In the genomic region with DNA sequence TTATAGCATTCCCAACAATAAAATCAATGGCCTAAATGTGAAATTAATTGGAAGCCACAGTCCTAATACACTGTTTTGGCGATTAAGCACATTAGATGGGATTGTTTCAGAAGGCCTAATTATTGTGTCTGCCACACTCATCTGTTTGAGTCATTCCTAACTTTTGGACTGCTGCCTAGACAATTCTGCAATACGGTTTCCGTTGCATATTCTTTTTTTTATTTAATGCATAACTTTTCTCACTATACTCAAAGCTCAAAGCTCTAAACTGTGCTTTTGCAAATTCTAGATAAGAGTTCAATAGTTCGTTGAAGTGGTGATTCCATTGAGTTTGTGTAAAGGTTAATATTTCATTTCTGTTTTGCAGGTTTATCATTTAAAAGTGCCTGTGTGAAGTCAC, we compare ENCODE assay signal across 12 cellular contexts. TPM values are rescaled to one million over a fixed set of nuclear protein-coding genes. Genes with fewer than 3 reads are reported as not detected.
DNase-seq lines count a peak whose midpoint lies in the region; ATAC-seq and TF ChIP-seq lines count a peak whose summit lies in the region.
"Had no signal": no experiment of that assay in that cellular context is flagged by ENCODE, and none has a peak within 500 bp of the region (broad histone marks: within the 10 kb centered on the region; RNA-seq: fewer than 3 reads in every experiment).

No MANE protein-coding gene starts in this region.

- H3K27me3 Mint-ChIP-seq in effector memory CD8-positive, alpha-beta T cell = no peaks in the 10 kb centered on the region

- H3K4me3 ChIP-seq in BJ (ENCODE audit: low read depth, low read length) = no peak overlapping the region
- no peak overlapping the region for H3K4me3 ChIP-seq in fibroblast of mammary gland (ENCODE audit: control insufficient read depth, low read depth, low read length)
- no peak overlapping the region for H3K4me3 ChIP-seq in osteoblast (ENCODE audit: insufficient read depth, low read length)

- POLR2A ChIA-PET in BJ (lab: Charles Lee) = no interaction called here
- POLR2A ChIA-PET in RWPE1 (lab: Yijun Ruan, JAX; ENCODE audit: low non-redundant PET) = no interaction called here

- H3K9me3 ChIP-seq in osteoblast (ENCODE audit: low read depth, low read length) = no peaks in the 10 kb centered on the region

- H4K20me1 ChIP-seq in osteoblast (ENCODE audit: insufficient read depth, low read length) = peaks cover 10% of the 10 kb centered on the region

- peaks cover 29% of the 10 kb centered on the region for H3K36me3 Mint-ChIP-seq in effector memory CD8-positive, alpha-beta T cell (ENCODE audit: insufficient read depth)

- no peak overlapping the region for H3K27ac ChIP-seq in RWPE1
- peak overlapping the region; percentile 89 for H3K27ac ChIP-seq in osteoblast (ENCODE audit: low read depth, low read length)

- peaks cover 2% of the 10 kb centered on the region; the same call in 1 of the 2 replicates for H3K36me3 ChIP-seq in BJ (ENCODE audit: control insufficient read depth, insufficient read depth, low read length)
- peaks cover 16% of the 10 kb centered on the region for H3K36me3 ChIP-seq in osteoblast (ENCODE audit: insufficient read depth, low read length)

- H3K9me3 Mint-ChIP-seq in effector memory CD8-positive, alpha-beta T cell = no peaks in the 10 kb centered on the region
- H3K9me3 Mint-ChIP-seq: CD8-positive, alpha-beta T cell had no signal

- H3K79me2 ChIP-seq in osteoblast (ENCODE audit: insufficient read depth, low read length) = peaks cover 44% of the 10 kb centered on the region

- H3K4me1 ChIP-seq in osteoblast (ENCODE audit: insufficient read depth, low read length) = peaks cover 69% of the 10 kb centered on the region

- TF ChIP-seq CTCF in BJ (IDR thresholded peaks at IDR 0.05; ENCODE audit: insufficient read depth, low read depth, low read length) = no peak
- TF ChIP-seq CTCF in RWPE1 (conservative IDR thresholded peaks at IDR 0.05; ENCODE audit: low read depth) = no peak
- TF ChIP-seq CTCF in fibroblast of mammary gland (conservative IDR thresholded peaks at IDR 0.05; ENCODE audit: control insufficient read depth, insufficient read depth, low read depth, low read length) = no peak
- TF ChIP-seq CTCF in osteoblast (IDR thresholded peaks at IDR 0.05; ENCODE audit: extremely low read depth, low read depth, low read length) = no peak

- H3K4me1 Mint-ChIP-seq in effector memory CD8-positive, alpha-beta T cell (ENCODE audit: low read depth in 2 of 2) = peaks cover 35 to 62% of the 10 kb centered on the region in 2 donors

- peak overlapping the region; percentile 54 for H3K4me2 ChIP-seq in osteoblast (ENCODE audit: insufficient read depth, low read length)

- H3K27ac Mint-ChIP-seq in effector memory CD8-positive, alpha-beta T cell = peak overlapping the region in 1 of 2 donors; percentile 77
- H3K27ac Mint-ChIP-seq: CD8-positive, alpha-beta T cell had no signal

- CTCF ChIA-PET in BJ (lab: Yijun Ruan, JAX) = no interaction called here
- CTCF ChIA-PET in RWPE1 (lab: Yijun Ruan, JAX) = no interaction called here

- no peak for ATAC-seq in effector memory CD8-positive, alpha-beta T cell (replicated peaks)
- ATAC-seq in GM18867 (IDR thresholded peaks at IDR 0.05; ENCODE audit: unreplicated experiment) = no peak
- ATAC-seq: CD8-positive, alpha-beta T cell had no signal

- H3K27me3 ChIP-seq in BJ (ENCODE audit: control insufficient read depth, insufficient read depth, low read length) (no peaks in the 10 kb centered on the region), osteoblast (ENCODE audit: insufficient read depth, low read length) (no peaks in the 10 kb centered on the region)

- DNase-seq in BJ (ENCODE audit: low read depth) = peak; percentile 68
- DNase-seq in RWPE1 (ENCODE audit: low spot score) = peak; percentile 61
- DNase-seq in fibroblast of mammary gland (ENCODE audit: low read depth) = peak; percentile 93
- no peak for DNase-seq in osteoblast (ENCODE audit: insufficient read length, low spot score, missing footprints)
- DNase-seq in NCI-H1930 (lab: John Stamatoyannopoulos, UW) = no peak
- DNase-seq in OCI-M2 (lab: John Stamatoyannopoulos, UW; ENCODE audit: unreplicated experiment) = no peak
- DNase-seq in effector memory CD8-positive, alpha-beta T cell = no peak
- DNase-seq: activated naive CD4-positive, alpha-beta T cell treated with anti-CD3 and anti-CD28 coated beads, Interleukin-2, amount 50 U/mL, for 16 hours; CD8-positive, alpha-beta T cell; NCI-H2029 treated with DMSO at 0.1 percent for 48 hours; T-helper 2 cell had no signal

- no peak overlapping the region for H3K4me3 Mint-ChIP-seq in effector memory CD8-positive, alpha-beta T cell
- H3K4me3 Mint-ChIP-seq: CD8-positive, alpha-beta T cell had no signal

- no peak overlapping the region for H2AFZ ChIP-seq in osteoblast (ENCODE audit: low read length)

RNA-seq across cellular contexts. Expression of gene MBNL2, which starts 53.1 kb away (rescaled TPM):
- polyA plus RNA-seq in BJ (2011; rRNA removed) = 27.4 and 45.5 TPM in 2 replicates
- polyA minus RNA-seq in BJ (2011; rRNA and poly(A)+ RNA removed) = 58.4 and 94.0 TPM in 2 replicates
- total RNA-seq in osteoblast = 66.0 and 69.8 TPM in 2 replicates

Comparison
In these comparisons a context has a peak if more than half of its experiments do, and no peak if none do; other contexts are left out.
1. DNase-seq: peak in BJ (single experiment), RWPE1 (single experiment) and fibroblast of mammary gland (single experiment); none in osteoblast (single experiment), NCI-H1930 (0 of 2), OCI-M2 (single experiment) and effector memory CD8-positive, alpha-beta T cell (0 of 3).